Comparison of ENCODE assay signal across 16 cellular contexts in genomic region chrX:108148524-108148923, GRCh38. TPM values are rescaled to one million over a fixed set of nuclear protein-coding genes. Genes with fewer than 3 reads are reported as not detected.
DNase-seq lines count a peak whose midpoint lies in the region; ATAC-seq and TF ChIP-seq lines count a peak whose summit lies in the region.
"Had no signal": no experiment of that assay in that cellular context is flagged by ENCODE, and none has a peak within 500 bp of the region (broad histone marks: within the 10 kb centered on the region; RNA-seq: fewer than 3 reads in every experiment).

No MANE protein-coding gene starts in this region.

- intact Hi-C loops in activated CD4-positive, alpha-beta T cell treated with anti-CD3 and anti-CD28 coated beads, Interleukin-2, amount 10 ng/mL, durations not matched to agents 24 days and 14 days (cut with micrococcal nuclease): loop anchor here (1.0 kb wide), 1 partner anchor 55 kb away; no protein-coding TSS in a partner anchor

- H3K27ac Mint-ChIP-seq in activated CD4-positive, alpha-beta T cell treated with anti-CD3 and anti-CD28 coated beads, Interleukin-2, amount 10 ng/mL, durations not matched to agents 24 days and 14 days: peak overlapping the region; percentile 21
- H3K27ac Mint-ChIP-seq in neural crest cell (ENCODE audit: unreplicated experiment): peak overlapping the region; percentile 5

- peaks cover 8% of the 10 kb centered on the region for H3K4me1 Mint-ChIP-seq in activated CD4-positive, alpha-beta T cell treated with anti-CD3 and anti-CD28 coated beads, Interleukin-2, amount 10 ng/mL, durations not matched to agents 24 days and 14 days
- no peaks in the 10 kb centered on the region for H3K4me1 Mint-ChIP-seq in neural crest cell

- H3K36me3 Mint-ChIP-seq in activated CD4-positive, alpha-beta T cell treated with anti-CD3 and anti-CD28 coated beads, Interleukin-2, amount 10 ng/mL, durations not matched to agents 24 days and 14 days (ENCODE audit: low read depth): peaks cover 34% of the 10 kb centered on the region
- peaks cover 12% of the 10 kb centered on the region for H3K36me3 Mint-ChIP-seq in neural crest cell (ENCODE audit: low read depth)

- peak; percentile 84 for ATAC-seq in GM21737 (IDR thresholded peaks at IDR 0.05; ENCODE audit: unreplicated experiment)
- ATAC-seq in HG03280 (IDR thresholded peaks at IDR 0.05; ENCODE audit: unreplicated experiment): peak; percentile 77
- ATAC-seq: foreskin keratinocyte; naive thymus-derived CD4-positive, alpha-beta T cell had no signal

- H3K27me3 Mint-ChIP-seq in activated CD4-positive, alpha-beta T cell treated with anti-CD3 and anti-CD28 coated beads, Interleukin-2, amount 10 ng/mL, durations not matched to agents 24 days and 14 days: no peaks in the 10 kb centered on the region
- no peaks in the 10 kb centered on the region for H3K27me3 Mint-ChIP-seq in neural crest cell (ENCODE audit: low read depth)
- H3K27me3 Mint-ChIP-seq: naive thymus-derived CD4-positive, alpha-beta T cell had no signal

- peak; percentile 53 for DNase-seq in activated CD4-positive, alpha-beta T cell treated with anti-CD3 and anti-CD28 coated beads, Interleukin-2, amount 10 ng/mL, durations not matched to agents 24 days and 14 days
- no peak for DNase-seq in activated CD4-positive, alpha-beta T cell treated with anti-CD3 and anti-CD28 coated beads, Interleukin-2, amount 50 U/mL, for 1 hour
- no peak for DNase-seq in neural crest cell (ENCODE audit: low read depth, low spot score)
- no peak for DNase-seq in NCI-H2107 treated with DMSO at 0.1 percent for 48 hours (lab: John Stamatoyannopoulos, UW; ENCODE audit: unreplicated experiment)
- DNase-seq in iPS-NIHi7 (ENCODE audit: extremely low spot score): no peak
- DNase-seq in DMS153 (lab: John Stamatoyannopoulos, UW): no peak
- DNase-seq: 8988T; adrenal gland; dorsolateral prefrontal cortex; foreskin keratinocyte; kidney glomerular epithelial cell; MG63; naive thymus-derived CD4-positive, alpha-beta T cell; NCI-H526 treated with DMSO at 0.1 percent for 48 hours had no signal

- H3K9me3 Mint-ChIP-seq in activated CD4-positive, alpha-beta T cell treated with anti-CD3 and anti-CD28 coated beads, Interleukin-2, amount 10 ng/mL, durations not matched to agents 24 days and 14 days: no peaks in the 10 kb centered on the region
- H3K9me3 Mint-ChIP-seq in neural crest cell: no peaks in the 10 kb centered on the region
- H3K9me3 Mint-ChIP-seq: naive thymus-derived CD4-positive, alpha-beta T cell had no signal

- TF ChIP-seq CTCF in neural crest cell (conservative IDR thresholded peaks at IDR 0.05): no peak

- H3K4me3 Mint-ChIP-seq in activated CD4-positive, alpha-beta T cell treated with anti-CD3 and anti-CD28 coated beads, Interleukin-2, amount 10 ng/mL, durations not matched to agents 24 days and 14 days: no peak overlapping the region
- no peak overlapping the region for H3K4me3 Mint-ChIP-seq in neural crest cell
- H3K4me3 Mint-ChIP-seq: naive thymus-derived CD4-positive, alpha-beta T cell had no signal

RNA-seq across cellular contexts. Expression of gene ATG4A, which starts 56.9 kb away (rescaled TPM):
- total RNA-seq in activated CD4-positive, alpha-beta T cell treated with anti-CD3 and anti-CD28 coated beads, Interleukin-2, amount 10 ng/mL, durations not matched to agents 24 days and 14 days: 7.8 and 9.4 TPM in 2 replicates
- total RNA-seq in neural crest cell: 7.5 and 8.4 TPM in 2 replicates

RNA-seq across cellular contexts. Expression of gene PSMD10, which starts 57.2 kb away (rescaled TPM):
- total RNA-seq in activated CD4-positive, alpha-beta T cell treated with anti-CD3 and anti-CD28 coated beads, Interleukin-2, amount 10 ng/mL, durations not matched to agents 24 days and 14 days: 45.2 and 54.8 TPM in 2 replicates
- 93.9 and 99.5 TPM in 2 replicates for total RNA-seq in neural crest cell
